Comparison of ENCODE assay signal across 33 cellular contexts in genomic region chr2:58334414-58334813, GRCh38.
"Had no signal": no experiment of that assay in that cellular context is flagged by ENCODE, and none has a peak within 500 bp of the region (broad histone marks: within the 10 kb centered on the region; RNA-seq: fewer than 3 reads in every experiment).

No MANE protein-coding gene starts in this region.

- H3K36me3 ChIP-seq: adrenal gland, breast epithelium, Peyer's patch, WERI-Rb-1 had no signal

- H3K27ac ChIP-seq: adrenal gland, body of pancreas, breast epithelium, KMS-11, Peyer's patch, WERI-Rb-1 had no signal

- H3K4me3 Mint-ChIP-seq: activated CD4-positive, alpha-beta memory T cell treated with anti-CD3 and anti-CD28 coated beads for 36 hours; activated naive CD8-positive, alpha-beta T cell treated with anti-CD3 and anti-CD28 coated beads, Interleukin-2, amount 10 ng/mL, durations not matched to agents 7 days and 5 days; activated T-cell treated with anti-CD3 and anti-CD28 coated beads, Interleukin-2, amount 50 U/mL, for 72 hours; activated T-helper 17 cell treated with anti-CD3 and anti-CD28 coated beads, Interleukin-2, amount 50 U/mL, for 72 hours had no signal

- H3K4me1 ChIP-seq: adrenal gland, body of pancreas, breast epithelium, Peyer's patch had no signal

- H3K36me3 Mint-ChIP-seq: activated CD4-positive, alpha-beta memory T cell treated with anti-CD3 and anti-CD28 coated beads for 36 hours; activated naive CD8-positive, alpha-beta T cell treated with anti-CD3 and anti-CD28 coated beads, Interleukin-2, amount 10 ng/mL, durations not matched to agents 7 days and 5 days had no signal

- H3K9me3 ChIP-seq: adrenal gland, body of pancreas, breast epithelium, Peyer's patch had no signal

- DNase-seq: activated CD4-positive, alpha-beta memory T cell treated with anti-CD3 and anti-CD28 coated beads for 36 hours; activated CD4-positive, alpha-beta T cell treated with anti-CD3 and anti-CD28 coated beads for 4 hours; activated CD4-positive, alpha-beta T cell treated with anti-CD3 and anti-CD28 coated beads, Interleukin-2, amount 50 U/mL, for 1 hour; activated effector memory CD4-positive, alpha-beta T cell treated with anti-CD3 and anti-CD28 coated beads, Interleukin-2, amount 50 U/mL, for 16 hours; activated naive CD4-positive, alpha-beta T cell; activated naive CD4-positive, alpha-beta T cell treated with anti-CD3 and anti-CD28 coated beads, Interleukin-2, amount 50 U/mL, for 16 hours; activated naive CD8-positive, alpha-beta T cell treated with anti-CD3 and anti-CD28 coated beads, Interleukin-2, amount 10 ng/mL, durations not matched to agents 7 days and 5 days; activated T-cell treated with anti-CD3 and anti-CD28 coated beads, Interleukin-2, amount 50 U/mL, for 1 hour; activated T-cell treated with anti-CD3 and anti-CD28 coated beads, Interleukin-2, amount 50 U/mL, for 72 hours; adrenal gland; body of pancreas; MM.1S; MV-4-11; NCI-H1092; NCI-H1436 treated with DMSO at 0.1 percent for 48 hours; NCI-H1694 treated with DMSO at 0.1 percent for 48 hours; NCI-H2029; NCI-H345; NCI-H524 treated with DMSO at 0.1 percent for 48 hours; NK-92 treated with Interleukin-12 subunit alpha and Interleukin-12 subunit beta, amount 100 ng/mL, for 24 hours; PC-3; Peyer's patch; RPMI8226; SIG-M5; SW 1271; T-helper 1 cell; T-helper 2 cell; T-helper 9 cell; WERI-Rb-1 had no signal

- H3K4me1 Mint-ChIP-seq: activated T-helper 17 cell treated with anti-CD3 and anti-CD28 coated beads, Interleukin-2, amount 50 U/mL, for 72 hours had no signal

- ATAC-seq: activated T-cell treated with anti-CD3 and anti-CD28 coated beads, Interleukin-2, amount 50 U/mL, for 72 hours; activated T-helper 17 cell treated with anti-CD3 and anti-CD28 coated beads, Interleukin-2, amount 50 U/mL, for 72 hours; body of pancreas; SK-N-SH treated with all-trans-retinoic acid at 6 μM for 48 hours had no signal

- H3K4me2 ChIP-seq: KMS-11 had no signal

- H3K27me3 ChIP-seq: adrenal gland, body of pancreas, breast epithelium, Peyer's patch had no signal

- H3K4me3 ChIP-seq: adrenal gland, body of pancreas, breast epithelium, Peyer's patch had no signal

- H3K27ac Mint-ChIP-seq: activated CD4-positive, alpha-beta memory T cell treated with anti-CD3 and anti-CD28 coated beads for 36 hours; activated naive CD8-positive, alpha-beta T cell treated with anti-CD3 and anti-CD28 coated beads, Interleukin-2, amount 10 ng/mL, durations not matched to agents 7 days and 5 days; activated T-cell treated with anti-CD3 and anti-CD28 coated beads, Interleukin-2, amount 50 U/mL, for 72 hours; activated T-helper 17 cell treated with anti-CD3 and anti-CD28 coated beads, Interleukin-2, amount 50 U/mL, for 72 hours had no signal

- H3K9me3 Mint-ChIP-seq: activated CD4-positive, alpha-beta memory T cell treated with anti-CD3 and anti-CD28 coated beads for 36 hours; activated naive CD8-positive, alpha-beta T cell treated with anti-CD3 and anti-CD28 coated beads, Interleukin-2, amount 10 ng/mL, durations not matched to agents 7 days and 5 days; activated T-helper 17 cell treated with anti-CD3 and anti-CD28 coated beads, Interleukin-2, amount 50 U/mL, for 72 hours had no signal

- H3K9ac ChIP-seq: KMS-11 had no signal
